10 cellular contexts compared by ENCODE assay signal in genomic region chr2:108377815-108378630, GRCh38. TPM values are rescaled to one million over a fixed set of nuclear protein-coding genes. Genes with fewer than 3 reads are reported as not detected.
A peak's percentile ranks its signal among the peaks of the same experiment; 100 is the strongest.
DNase-seq lines count a peak whose midpoint lies in the region; TF ChIP-seq lines count a peak whose summit lies in the region.
"Had no signal": no experiment of that assay in that cellular context is flagged by ENCODE, and none has a peak within 500 bp of the region (broad histone marks: within the 10 kb centered on the region; RNA-seq: fewer than 3 reads in every experiment).

SULT1C4 (plus strand) TSS chr2:108377954; CDS start chr2:108378338, 384 bp downstream.

- intact Hi-C loops in activated CD4-positive, alpha-beta T cell treated with anti-CD3 and anti-CD28 coated beads, Interleukin-2, amount 10 ng/mL, durations not matched to agents 24 days and 14 days (cut with micrococcal nuclease): no loop called here

- H3K27ac Mint-ChIP-seq in activated CD4-positive, alpha-beta T cell treated with anti-CD3 and anti-CD28 coated beads, Interleukin-2, amount 10 ng/mL, durations not matched to agents 24 days and 14 days: no peak within 1 kb of the TSS

- H3K9me3 ChIP-seq in mesodermal cell (ENCODE audit: control insufficient read depth, low read length) (no peaks in the 10 kb centered on the region), subcutaneous abdominal adipose tissue (ENCODE audit: control insufficient read depth in 5 of 5, low read length in 5 of 5) (no peaks in the 10 kb centered on the region)

- H3K4me1 ChIP-seq in mesodermal cell (ENCODE audit: control insufficient read depth, insufficient read depth, low read length, poor library complexity, severe bottlenecking) (peaks cover 21% of the 10 kb centered on the region), subcutaneous abdominal adipose tissue (ENCODE audit: control insufficient read depth in 5 of 5, insufficient read depth in 5 of 5, low read length in 5 of 5) (peaks cover 0 to 18% (median 12%) of the 10 kb centered on the region in 5 donors)

- no peaks in the 10 kb centered on the region for H3K9me3 Mint-ChIP-seq in activated CD4-positive, alpha-beta T cell treated with anti-CD3 and anti-CD28 coated beads, Interleukin-2, amount 10 ng/mL, durations not matched to agents 24 days and 14 days

- peak within 1 kb of the TSS in 4 of 5 donors; percentile 6 to 68 (median 44) for H3K9ac ChIP-seq in subcutaneous abdominal adipose tissue (ENCODE audit: low read length in 5 of 5)

- H3K4me3 ChIP-seq in epithelial cell of proximal tubule (ENCODE audit: low read depth, low read length) (peak within 1 kb of the TSS; percentile 63), mesodermal cell (ENCODE audit: extremely low read depth, insufficient read depth, low read length, poor library complexity, severe bottlenecking) (peak within 1 kb of the TSS; percentile 34), subcutaneous abdominal adipose tissue (ENCODE audit: low read depth in 1 of 5, low read length in 5 of 5) (peak within 1 kb of the TSS; percentile 15 to 68 (median 63))

- H3K27me3 Mint-ChIP-seq in activated CD4-positive, alpha-beta T cell treated with anti-CD3 and anti-CD28 coated beads, Interleukin-2, amount 10 ng/mL, durations not matched to agents 24 days and 14 days: peaks cover 12% of the 10 kb centered on the region

- H3K36me3 Mint-ChIP-seq in activated CD4-positive, alpha-beta T cell treated with anti-CD3 and anti-CD28 coated beads, Interleukin-2, amount 10 ng/mL, durations not matched to agents 24 days and 14 days (ENCODE audit: low read depth): no peaks in the 10 kb centered on the region

- H3K27ac ChIP-seq in mesodermal cell (ENCODE audit: low read depth, low read length, severe bottlenecking) (peak within 1 kb of the TSS; percentile 91), subcutaneous abdominal adipose tissue (ENCODE audit: low read depth, low read length) (peak within 1 kb of the TSS; percentile 44)

- WGBS in mesodermal cell (ENCODE audit: insufficient coverage in 2 of 2), 2 experiments: 60 to 61% methylated on average over 12 to 13 of the region's 13 CpGs

- peaks cover 10% of the 10 kb centered on the region for H3K36me3 ChIP-seq in mesodermal cell (ENCODE audit: control insufficient read depth, insufficient read depth, low read length)
- no peaks in the 10 kb centered on the region for H3K36me3 ChIP-seq in subcutaneous abdominal adipose tissue (ENCODE audit: control insufficient read depth in 5 of 5, insufficient read depth in 5 of 5, low read length in 5 of 5)

- no peak within 1 kb of the TSS for H3K4me3 Mint-ChIP-seq in activated CD4-positive, alpha-beta T cell treated with anti-CD3 and anti-CD28 coated beads, Interleukin-2, amount 10 ng/mL, durations not matched to agents 24 days and 14 days

- TF ChIP-seq CTCF in epithelial cell of proximal tubule (conservative IDR thresholded peaks at IDR 0.05; ENCODE audit: low read depth, low read length): no peak

- peak; percentile 58 for DNase-seq in NCI-H69 (lab: John Stamatoyannopoulos, UW)
- DNase-seq in epithelial cell of proximal tubule (ENCODE audit: low read depth): no peak
- no peak for DNase-seq in NCI-H187 treated with DMSO at 0.1 percent for 48 hours (lab: John Stamatoyannopoulos, UW)
- DNase-seq in NCI-H82 treated with DMSO at 0.1 percent for 48 hours (lab: John Stamatoyannopoulos, UW; ENCODE audit: unreplicated experiment): no peak
- no peak for DNase-seq in activated CD4-positive, alpha-beta T cell treated with anti-CD3 and anti-CD28 coated beads, Interleukin-2, amount 10 ng/mL, durations not matched to agents 24 days and 14 days
- DNase-seq in DMS 273 (lab: John Stamatoyannopoulos, UW; ENCODE audit: unreplicated experiment): no peak
- DNase-seq: occipital lobe had no signal

- H3K27me3 ChIP-seq in subcutaneous abdominal adipose tissue (ENCODE audit: control insufficient read depth in 5 of 5, insufficient read depth in 4 of 5, low read length in 5 of 5): no peaks in the 10 kb centered on the region

- H3K4me1 Mint-ChIP-seq in activated CD4-positive, alpha-beta T cell treated with anti-CD3 and anti-CD28 coated beads, Interleukin-2, amount 10 ng/mL, durations not matched to agents 24 days and 14 days: no peaks in the 10 kb centered on the region

RNA-seq across cellular contexts. Expression of gene SULT1C4, which starts in this region (rescaled TPM):
- total RNA-seq in epithelial cell of proximal tubule: 22.9 and 50.1 TPM in 2 replicates
- polyA plus RNA-seq in mesodermal cell (2013, experiment 1 of 2): 31.7 TPM
- polyA plus RNA-seq in mesodermal cell (2013, experiment 2 of 2): 33.1 TPM
- total RNA-seq in activated CD4-positive, alpha-beta T cell treated with anti-CD3 and anti-CD28 coated beads, Interleukin-2, amount 10 ng/mL, durations not matched to agents 24 days and 14 days: not detected in 2 replicates
- total RNA-seq: SK-MEL-5 had no signal

Comparison
In these comparisons a context has a peak if more than half of its experiments do, and no peak if none do; other contexts are left out.
1. RNA of gene SULT1C4 (total RNA-seq): 22.9 to 50.1 TPM in epithelial cell of proximal tubule; not detected in activated CD4-positive, alpha-beta T cell treated with anti-CD3 and anti-CD28 coated beads, Interleukin-2, amount 10 ng/mL, durations not matched to agents 24 days and 14 days; every median in the first group is over 10 times any median in the second.
2. Peak in every context shown above with its lines, with median percentiles within 50 percentile points of each other: H3K4me3 ChIP-seq.